Comparison of ENCODE assay signal across 8 cellular contexts in the genomic region with DNA sequence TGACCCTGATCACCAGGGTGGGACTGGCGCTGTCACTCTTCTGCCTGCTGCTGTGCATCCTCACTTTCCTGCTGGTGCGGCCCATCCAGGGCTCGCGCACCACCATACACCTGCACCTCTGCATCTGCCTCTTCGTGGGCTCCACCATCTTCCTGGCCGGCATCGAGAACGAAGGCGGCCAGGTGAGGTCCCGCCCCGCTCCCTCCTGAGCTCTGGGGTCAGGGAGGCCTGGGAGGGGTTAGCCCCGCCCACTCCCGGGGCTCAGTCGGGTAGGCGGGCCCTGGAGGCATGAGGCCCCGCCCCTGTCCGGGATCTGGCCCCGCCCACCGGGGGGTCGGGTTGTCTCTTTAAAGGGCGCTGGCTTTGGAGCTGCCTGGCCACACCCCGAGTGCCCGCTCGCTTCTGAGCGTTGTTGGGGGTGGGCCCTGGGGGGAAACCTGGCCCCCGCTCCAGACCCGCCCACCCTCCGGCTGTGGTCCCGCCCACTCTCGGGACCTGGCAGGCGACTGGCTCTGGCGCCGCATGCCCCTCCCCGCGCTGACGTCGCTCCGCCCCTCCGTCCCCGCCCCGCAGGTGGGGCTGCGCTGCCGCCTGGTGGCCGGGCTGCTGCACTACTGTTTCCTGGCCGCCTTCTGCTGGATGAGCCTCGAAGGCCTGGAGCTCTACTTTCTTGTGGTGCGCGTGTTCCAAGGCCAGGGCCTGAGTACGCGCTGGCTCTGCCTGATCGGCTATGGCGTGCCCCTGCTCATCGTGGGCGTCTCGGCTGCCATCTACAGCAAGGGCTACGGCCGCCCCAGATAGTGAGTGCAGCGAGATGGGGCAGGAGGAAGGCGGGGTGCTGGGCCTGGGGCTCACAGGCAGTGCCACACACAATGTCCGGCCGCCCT. TPM values are rescaled to one million over a fixed set of nuclear protein-coding genes. Genes with fewer than 3 reads are reported as not detected.
DNase-seq lines count a peak whose midpoint lies in the region; ATAC-seq and TF ChIP-seq lines count a peak whose summit lies in the region.

No MANE protein-coding gene starts in this region.

- H3K27ac ChIP-seq in DOHH2 (ENCODE audit: low read depth, low read length) (no peak overlapping the region), GM23338 (ENCODE audit: low read depth) (peak overlapping the region; percentile 87; the same call in 1 of the 2 replicates), adrenal gland (peak overlapping the region in 2 of 5 donors; percentile 45 to 65), upper lobe of left lung (peak overlapping the region; percentile 49 to 87 (median 76))

- peak; percentile 41 for TF ChIP-seq CTCF in DOHH2 (IDR thresholded peaks at IDR 0.05; ENCODE audit: low read depth, low read length, poor library complexity, severe bottlenecking)
- TF ChIP-seq CTCF in GM23338 (conservative IDR thresholded peaks at IDR 0.05; ENCODE audit: low read depth in 2 of 2): peak; percentile 49 to 99
- peak; percentile 72 to 97 (median 94) for TF ChIP-seq CTCF in adrenal gland (IDR thresholded peaks at IDR 0.05)
- peak; percentile 94 for TF ChIP-seq CTCF in progenitor cell of endocrine pancreas (IDR thresholded peaks at IDR 0.05; ENCODE audit: unreplicated experiment)
- peak; percentile 88 to 98 (median 96) for TF ChIP-seq CTCF in upper lobe of left lung (IDR thresholded peaks at IDR 0.05)

- peak in 1 of 4 donors; percentile 6 for TF ChIP-seq EP300 in upper lobe of left lung (IDR thresholded peaks at IDR 0.05)

- TF ChIP-seq POLR2A in adrenal gland (IDR thresholded peaks at IDR 0.05) (peak in 1 of 2 donors; percentile 12), upper lobe of left lung (IDR thresholded peaks at IDR 0.05) (no peak)

- peaks cover 11% of the 10 kb centered on the region for H3K4me1 Mint-ChIP-seq in GM23338
- H3K4me1 Mint-ChIP-seq in progenitor cell of endocrine pancreas (ENCODE audit: low read depth): peaks cover 3% of the 10 kb centered on the region

- DNase-seq in GM23338 (ENCODE audit: low spot score) (peak; percentile 98), MV-4-11 (lab: John Stamatoyannopoulos, UW) (peak; percentile 91), T follicular helper cell (ENCODE audit: low read depth) (peak; percentile 84), adrenal gland (peak; percentile 91 to 96 (median 92)), left cardiac atrium (peak; percentile 89), progenitor cell of endocrine pancreas (ENCODE audit: low spot score, unreplicated experiment) (peak; percentile 99), upper lobe of left lung (peak; percentile 87 to 98)

- H3K27me3 Mint-ChIP-seq in GM23338 (ENCODE audit: insufficient read depth, low read depth, poor library complexity) (peaks cover 14% of the 10 kb centered on the region), progenitor cell of endocrine pancreas (no peaks in the 10 kb centered on the region)

- H3K27ac Mint-ChIP-seq in GM23338 (peak overlapping the region; percentile 86), progenitor cell of endocrine pancreas (peak overlapping the region; percentile 73)

- peaks cover 40% of the 10 kb centered on the region for H3F3A ChIP-seq in DOHH2 (ENCODE audit: control insufficient read depth, insufficient read depth)
- H3F3A ChIP-seq in GM23338 (replicated peaks; ENCODE audit: low read depth): peaks cover 17% of the 10 kb centered on the region; the same call in 1 of the 2 replicates

- H3K4me3 Mint-ChIP-seq in GM23338: peak overlapping the region; percentile 80
- peak overlapping the region; percentile 76 for H3K4me3 Mint-ChIP-seq in progenitor cell of endocrine pancreas (ENCODE audit: low read depth)

- H3K4me3 ChIP-seq in DOHH2 (ENCODE audit: low read length) (peak overlapping the region; percentile 34), GM23338 (peak overlapping the region; percentile 49), adrenal gland (peak overlapping the region in 1 of 4 donors; percentile 21), upper lobe of left lung (peak overlapping the region in 3 of 4 donors; percentile 21 to 40 (median 33))

- intact Hi-C loops in adrenal gland (cut with DNase I) (no loop called here), left cardiac atrium (cut with DNase I) (no loop called here)

- H3K79me2 ChIP-seq in DOHH2 (ENCODE audit: control insufficient read depth, low read length) (peaks cover 3% of the 10 kb centered on the region), GM23338 (replicated peaks; ENCODE audit: insufficient read depth) (no peaks in the 10 kb centered on the region)

- H3K9me3 Mint-ChIP-seq in GM23338: no peaks in the 10 kb centered on the region; the same call in 2 of the 3 replicates
- no peaks in the 10 kb centered on the region for H3K9me3 Mint-ChIP-seq in progenitor cell of endocrine pancreas (ENCODE audit: low read depth)

- H4K20me1 ChIP-seq in DOHH2 (ENCODE audit: control insufficient read depth, insufficient read depth, low read depth, low read length) (peaks cover 7% of the 10 kb centered on the region; the same call in 1 of the 2 replicates), GM23338 (replicated peaks; ENCODE audit: insufficient read depth) (no peaks in the 10 kb centered on the region; the same call in 1 of the 2 replicates)

- H3K36me3 ChIP-seq in DOHH2 (ENCODE audit: control insufficient read depth, low read length) (peaks cover 47% of the 10 kb centered on the region), GM23338 (ENCODE audit: insufficient read depth) (peaks cover 22% of the 10 kb centered on the region), adrenal gland (replicated peaks in 1 of 2) (peaks cover 0 to 71% of the 10 kb centered on the region in 2 donors), upper lobe of left lung (peaks cover 61 to 100% (median 93%) of the 10 kb centered on the region in 4 donors)

- H3K9me3 ChIP-seq in DOHH2 (ENCODE audit: control insufficient read depth, insufficient read depth, low read length) (no peaks in the 10 kb centered on the region), adrenal gland (replicated peaks in 1 of 3) (no peaks in the 10 kb centered on the region), upper lobe of left lung (no peaks in the 10 kb centered on the region)

- H3K27me3 ChIP-seq in DOHH2 (ENCODE audit: control insufficient read depth, low read length) (no peaks in the 10 kb centered on the region), GM23338 (ENCODE audit: insufficient read depth) (no peaks in the 10 kb centered on the region), adrenal gland (no peaks in the 10 kb centered on the region), upper lobe of left lung (no peaks in the 10 kb centered on the region)

- H3K4me2 ChIP-seq in DOHH2 (ENCODE audit: low read length): peak overlapping the region; percentile 29
- peak overlapping the region; percentile 75 for H3K4me2 ChIP-seq in GM23338

- ATAC-seq in GM23338 (peak; percentile 91), left cardiac atrium (peak; percentile 83 to 94), upper lobe of left lung (ENCODE audit: low FRiP score in 2 of 2) (peak; percentile 81 to 88)

- peaks cover 33% of the 10 kb centered on the region for H3K4me1 ChIP-seq in DOHH2 (ENCODE audit: control insufficient read depth, low read length)
- H3K4me1 ChIP-seq in GM23338 (ENCODE audit: insufficient read depth): peaks cover 5% of the 10 kb centered on the region; the same call in 1 of the 2 replicates
- peaks cover 16 to 36% of the 10 kb centered on the region in 2 donors for H3K4me1 ChIP-seq in adrenal gland (replicated peaks in 1 of 2)
- H3K4me1 ChIP-seq in upper lobe of left lung: peaks cover 0 to 35% (median 15%) of the 10 kb centered on the region in 4 donors

- H3K36me3 Mint-ChIP-seq in GM23338 (ENCODE audit: low read depth) (peaks cover 38% of the 10 kb centered on the region), progenitor cell of endocrine pancreas (ENCODE audit: insufficient read depth) (peaks cover 9% of the 10 kb centered on the region)

- H3K9me2 ChIP-seq in DOHH2 (replicated peaks; ENCODE audit: control insufficient read depth, low read length) (no peaks in the 10 kb centered on the region), GM23338 (ENCODE audit: insufficient read depth) (no peaks in the 10 kb centered on the region)

- 19 to 70% (median 30%) methylated on average over 5 to 61 of the region's 61 CpGs for WGBS in adrenal gland, 4 donors
- WGBS in upper lobe of left lung, 2 donors: 66 to 68% methylated on average over 22 to 30 of the region's 61 CpGs

- peak overlapping the region; percentile 80 for H2AFZ ChIP-seq in GM23338

RNA-seq across cellular contexts. Expression of gene DDX39A, which starts 13.1 kb away (rescaled TPM):
- 156 and 196 TPM in 2 replicates for total RNA-seq in GM23338 (2014; rRNA removed; shearing (Covaris generic))
- 185 and 195 TPM in 2 replicates for polyA plus RNA-seq in GM23338 (2016; fragmentation: Nextera tagmentation; extraction: Ambion mirVana)
- total RNA-seq in adrenal gland: 10 to 100 TPM; 30.7 to 60.7 (median 40.9) TPM
- 100 to 1,000 TPM in 2 of 3 donors, 10 to 100 TPM in 1; 26.7 to 262 (median 126) TPM for polyA plus RNA-seq in adrenal gland
- total RNA-seq in left cardiac atrium: 10 to 100 TPM; 31.8 to 41.6 TPM
- total RNA-seq in progenitor cell of endocrine pancreas: 66.9 and 74.2 TPM in 2 replicates
- total RNA-seq in upper lobe of left lung: 100 to 1,000 TPM in 2 of 6 donors, 10 to 100 TPM in 4; 47.6 to 189 (median 86.0) TPM

RNA-seq across cellular contexts. Expression of gene ADGRE5, which starts 24.8 kb away (rescaled TPM):
- total RNA-seq in GM23338 (2014; rRNA removed; shearing (Covaris generic)): 1.5 and 5.5 TPM in 2 replicates
- polyA plus RNA-seq in GM23338 (2016; fragmentation: Nextera tagmentation; extraction: Ambion mirVana) (1.4 and 2.1 TPM in 2 replicates), adrenal gland (10 to 100 TPM; 11.7 to 25.8 (median 15.9) TPM)
- total RNA-seq in adrenal gland (100 to 1,000 TPM in 1 of 8 donors, 10 to 100 TPM in 7; 26.8 to 103 (median 71.5) TPM), left cardiac atrium (10 to 100 TPM; 41.6 to 43.8 TPM), progenitor cell of endocrine pancreas (0.96 and 1.0 TPM in 2 replicates), upper lobe of left lung (100 to 1,000 TPM; 123 to 259 (median 227) TPM)

RNA-seq across cellular contexts. Expression of gene PKN1, which starts 27.1 kb away (rescaled TPM):
- 147 and 201 TPM in 2 replicates for total RNA-seq in GM23338 (2014; rRNA removed; shearing (Covaris generic))
- polyA plus RNA-seq in GM23338 (2016; fragmentation: Nextera tagmentation; extraction: Ambion mirVana) (86.8 and 106 TPM in 2 replicates), adrenal gland (100 to 1,000 TPM in 2 of 3 donors, 10 to 100 TPM in 1; 27.5 to 209 (median 118) TPM)
- total RNA-seq in adrenal gland (100 to 1,000 TPM in 7 of 8 donors, 10 to 100 TPM in 1; 97.5 to 184 (median 137) TPM), left cardiac atrium (100 to 1,000 TPM; 119 to 146 TPM), progenitor cell of endocrine pancreas (106 TPM in 2 replicates), upper lobe of left lung (100 to 1,000 TPM in 5 of 6 donors, 10 to 100 TPM in 1; 95.2 to 278 (median 200) TPM)

Comparison
In these comparisons a context has a peak if more than half of its experiments do, and no peak if none do; other contexts are left out.
1. CTCF ChIP-seq: peak in every context shown above with its lines; median percentile 96 in upper lobe of left lung; 94 in progenitor cell of endocrine pancreas; 94 in adrenal gland; 74 in GM23338; 41 in DOHH2.